ENCODE assay signal across 8 cellular contexts in the genomic region with DNA sequence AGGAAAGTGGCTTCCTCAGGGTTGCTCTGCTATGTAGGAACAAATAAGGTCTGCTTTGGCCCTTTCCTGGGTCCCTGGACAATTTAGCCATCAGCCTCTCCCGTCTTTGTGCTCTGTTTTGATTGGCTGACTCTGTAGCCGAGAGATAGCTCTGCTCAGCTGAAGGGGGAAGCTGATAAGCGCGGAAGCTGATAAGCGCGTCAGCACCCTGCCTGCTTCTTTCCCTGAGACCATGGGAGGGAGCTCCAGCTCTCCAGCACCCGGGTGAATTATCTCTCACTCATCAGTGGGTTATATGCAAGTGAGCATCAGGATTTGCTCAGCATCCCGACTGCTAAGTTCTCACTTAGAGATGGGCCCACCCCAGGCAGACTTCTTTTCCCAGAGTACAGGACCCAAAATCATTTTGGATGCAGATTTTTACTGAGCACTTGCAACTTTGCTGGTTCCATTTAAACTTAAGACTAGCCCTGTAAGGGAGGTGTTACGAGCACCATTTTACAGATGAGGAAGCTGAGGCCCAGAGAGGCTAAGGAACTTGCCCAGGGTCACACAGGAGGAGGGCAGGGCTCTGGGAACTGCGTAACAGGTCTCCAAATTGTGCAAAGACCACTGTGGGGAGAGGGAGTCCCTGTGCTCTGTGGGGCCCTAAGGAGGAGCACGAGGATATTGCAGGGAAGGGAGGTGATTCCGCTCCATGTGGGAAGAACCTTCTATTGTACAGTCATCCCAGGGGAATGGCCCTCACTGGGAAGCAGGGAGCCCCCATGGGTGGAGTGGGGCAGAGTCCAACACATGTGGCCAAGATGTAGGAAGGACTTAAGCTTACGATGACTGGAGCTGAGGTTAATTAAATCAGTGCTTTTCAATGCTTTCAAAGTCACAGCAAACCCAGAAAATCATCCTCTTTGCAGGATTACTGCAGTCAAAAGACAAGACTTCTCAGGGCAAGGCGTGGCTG.
DNase-seq lines count a peak whose midpoint lies in the region; ATAC-seq, FAIRE-seq and TF ChIP-seq lines count a peak whose summit lies in the region.

No MANE protein-coding gene starts in this region.

- no peaks in the 10 kb centered on the region for H3K9me3 ChIP-seq in K562 (replicated peaks; ENCODE audit: control insufficient read depth, insufficient read depth, low read depth, low read length)
- no peaks in the 10 kb centered on the region for H3K9me3 ChIP-seq in kidney (ENCODE audit: control insufficient read depth in 1 of 2, low read length in 2 of 2)

- H3K27ac ChIP-seq in K562 (ENCODE audit: extremely low read depth, low read depth, low read length) (no peak overlapping the region), kidney (ENCODE audit: low read depth in 2 of 2, low read length in 2 of 2) (peak overlapping the region; percentile 36 to 41)

- no peaks in the 10 kb centered on the region for H3K9me1 ChIP-seq in K562 (ENCODE audit: control insufficient read depth, insufficient read depth, low read length)

- POLR2A ChIA-PET in K562 (lab: Yijun Ruan, JAX) = interaction anchor here (0.6 to 0.7 kb wide), 2 partner anchors 9 to 685 kb away, joined by 3 to 4 read pairs; no protein-coding TSS in a partner anchor

- WGBS in K562 (ENCODE audit: insufficient coverage, low coverage, missing lambda C conversion rate) = 10% methylated on average over 14 of the region's 14 CpGs

- ATAC-seq in K562 (peak; percentile 89), GM21723 (IDR thresholded peaks at IDR 0.05; ENCODE audit: unreplicated experiment) (no peak), GM21360 (IDR thresholded peaks at IDR 0.05; ENCODE audit: unreplicated experiment) (no peak)

- TF ChIP-seq EP300 in Ishikawa (IDR thresholded peaks at IDR 0.05; ENCODE audit: borderline replicate concordance) = no peak
- peak; percentile 84 for TF ChIP-seq EP300 in K562 (IDR thresholded peaks at IDR 0.05; ENCODE audit: low read length)

- peaks cover 19 to 43% of the 10 kb centered on the region in 2 experiments for H3K27me3 ChIP-seq in K562 (ENCODE audit: control insufficient read depth in 2 of 2, insufficient read depth in 2 of 2, low read length in 2 of 2)

- H3K27me3 Mint-ChIP-seq in type B pancreatic cell = no peaks in the 10 kb centered on the region

- DNase-seq in AG09319 (ENCODE audit: extremely low read depth, low read depth) (no peak), K562 (ENCODE audit: extremely low read depth in 1 of 4, low spot score in 3 of 4) (peak; percentile 80 to 91 (median 90)), kidney (peak; percentile 84), kidney glomerular epithelial cell (lab: John Stamatoyannopoulos, UW) (no peak), type B pancreatic cell (ENCODE audit: extremely low spot score, unreplicated experiment) (no peak)

- TF ChIP-seq CTCF in AG09319 (IDR thresholded peaks at IDR 0.05; ENCODE audit: low read depth, low read length) (peak; percentile 29), K562 (IDR thresholded peaks at IDR 0.05 in 2 of 3, conservative IDR thresholded peaks at IDR 0.05 in 1 of 3; ENCODE audit: insufficient read depth in 2 of 3, low read depth in 1 of 3, low read length in 3 of 3) (peak; percentile 58 to 70 (median 67)), kidney (IDR thresholded peaks at IDR 0.05; ENCODE audit: borderline replicate concordance, extremely low read depth, insufficient read depth) (no peak), type B pancreatic cell (conservative IDR thresholded peaks at IDR 0.05) (no peak)

- H3K4me1 ChIP-seq in K562 (replicated peaks in 1 of 2; ENCODE audit: control insufficient read depth in 2 of 2, insufficient read depth in 2 of 2, low read length in 2 of 2) = peaks cover 3 to 6% of the 10 kb centered on the region in 2 experiments; a peak in 2 of 5 replicates
- H3K4me1 ChIP-seq in kidney (ENCODE audit: control insufficient read depth in 1 of 2, insufficient read depth in 1 of 2, low read depth in 1 of 2, low read length in 2 of 2) = peaks cover 0 to 11% of the 10 kb centered on the region in 2 donors

- TF ChIP-seq RAD21 in Ishikawa (IDR thresholded peaks at IDR 0.05; ENCODE audit: low read depth) = peak; percentile 20; the same call in 1 of the 2 replicates
- TF ChIP-seq RAD21 in K562 (CRISPR knock-in tag; conservative IDR thresholded peaks at IDR 0.05 in 1 of 2, IDR thresholded peaks at IDR 0.05 in 1 of 2) = peak; percentile 54 to 59

- no peaks in the 10 kb centered on the region for H3K79me2 ChIP-seq in K562 (ENCODE audit: control insufficient read depth, insufficient read depth, low read length)

- H3K27ac Mint-ChIP-seq in type B pancreatic cell = no peak overlapping the region

- CTCF ChIA-PET in K562 (lab: Yijun Ruan, JAX; ENCODE audit: low intra/inter-chr PET ratio) = interaction anchor here (0.6 to 2.4 kb wide), 2 partner anchors 40 to 52 kb away, joined by 3 to 10 read pairs; no protein-coding TSS in a partner anchor

- H3K36me3 Mint-ChIP-seq in type B pancreatic cell = peaks cover 3% of the 10 kb centered on the region

- no peak overlapping the region for H3K4me3 Mint-ChIP-seq in type B pancreatic cell

- H3K9ac ChIP-seq in K562 (ENCODE audit: insufficient read depth in 1 of 2, low read depth in 2 of 2, low read length in 2 of 2) (no peak overlapping the region), kidney (ENCODE audit: low read length in 2 of 2) (no peak overlapping the region)

- in situ Hi-C loops in K562 (cut with MboI) = no loop called here

- intact Hi-C loops in K562 (cut with micrococcal nuclease) = no loop called here
- intact Hi-C loops in kidney (cut with DNase I) = no loop called here

- BruUV-seq in K562 (replicated peaks; lab: Mats Ljungman, UMichigan) = no TSS peak

- H3K4me3 ChIP-seq in K562 (no peak overlapping the region), kidney (ENCODE audit: low read length in 2 of 2) (no peak overlapping the region)

- 0 out of 2 replicates have a peak overlapping the region, but pooled peaks have one; percentile 3 for H3K4me2 ChIP-seq in K562 (ENCODE audit: insufficient read depth, low read length)

- no peak overlapping the region for H2AFZ ChIP-seq in K562 (ENCODE audit: low read depth, low read length)

- H4K20me1 ChIP-seq in K562 (replicated peaks; ENCODE audit: control insufficient read depth, insufficient read depth, low read length) = peaks cover 33% of the 10 kb centered on the region

- peaks cover 26% of the 10 kb centered on the region for H3K4me1 Mint-ChIP-seq in type B pancreatic cell (ENCODE audit: unreplicated experiment)

- FAIRE-seq in K562 (lab: Jason Lieb, UNC) (peak; percentile 96), kidney (lab: Jason Lieb, UNC) (no peak)

- H3K36me3 ChIP-seq in K562 (ENCODE audit: control insufficient read depth, insufficient read depth, low read length) (no peaks in the 10 kb centered on the region), kidney (ENCODE audit: control insufficient read depth in 1 of 2, insufficient read depth in 2 of 2, low read length in 2 of 2) (peaks cover 0 to 3% of the 10 kb centered on the region in 2 donors)

- TF ChIP-seq POLR2A in K562 (conservative IDR thresholded peaks at IDR 0.05) = no peak

- H3K9me3 Mint-ChIP-seq in type B pancreatic cell = no peaks in the 10 kb centered on the region

TF ChIP-seq in Ishikawa, 13 proteins besides CTCF, POLR2A, EP300 and RAD21:
- TF ChIP-seq NFIC (IDR thresholded peaks at IDR 0.05) (no peak), TCF12 (IDR thresholded peaks at IDR 0.05; ENCODE audit: low read depth) (no peak), ZBTB7A (IDR thresholded peaks at IDR 0.05; ENCODE audit: low read depth) (no peak), FOXM1 (IDR thresholded peaks at IDR 0.05; ENCODE audit: borderline replicate concordance, low read depth) (no peak), EGR1 (IDR thresholded peaks at IDR 0.05) (no peak), CEBPB (IDR thresholded peaks at IDR 0.05) (no peak), TAF1 (IDR thresholded peaks at IDR 0.05; ENCODE audit: low read depth) (no peak), CREB1 (IDR thresholded peaks at IDR 0.05; ENCODE audit: low read depth) (no peak), TEAD4 (IDR thresholded peaks at IDR 0.05) (no peak), USF1 (IDR thresholded peaks at IDR 0.05) (no peak)
- TF ChIP-seq, protein P1, sequence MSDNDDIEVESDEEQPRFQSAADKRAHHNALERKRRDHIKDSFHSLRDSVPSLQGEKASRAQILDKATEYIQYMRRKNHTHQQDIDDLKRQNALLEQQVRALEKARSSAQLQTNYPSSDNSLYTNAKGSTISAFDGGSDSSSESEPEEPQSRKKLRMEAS (IDR thresholded peaks at IDR 0.05) = no peak

TF ChIP-seq in K562, 482 proteins besides CTCF, POLR2A, EP300 and RAD21 (continues in another document):
- TF ChIP-seq ZNF77 (CRISPR knock-in tag; IDR thresholded peaks at IDR 0.05) (no peak), TSC22D4 (tag; IDR thresholded peaks at IDR 0.05) (no peak), ZNF143 (CRISPR knock-in tag; IDR thresholded peaks at IDR 0.05) (no peak), ZNF41 (CRISPR knock-in tag; conservative IDR thresholded peaks at IDR 0.05) (no peak), SRF (CRISPR knock-in tag; IDR thresholded peaks at IDR 0.05) (0 out of 4 replicates have a peak, but pooled peaks of 1 of the 2 experiments have one; percentile 37), ZNF655 (CRISPR knock-in tag; IDR thresholded peaks at IDR 0.05) (no peak), ZKSCAN3 (CRISPR knock-in tag; IDR thresholded peaks at IDR 0.05) (no peak), VEZF1 (CRISPR knock-in tag; IDR thresholded peaks at IDR 0.05) (peak; percentile 30; the same call in 1 of the 2 replicates), POLR2AphosphoS5 (IDR thresholded peaks at IDR 0.05; ENCODE audit: control insufficient read depth, insufficient read depth, low read depth, low read length) (peak; percentile 82; the same call in 1 of the 2 replicates)

Comparison
In these comparisons a context has a peak if more than half of its experiments do, and no peak if none do; other contexts are left out.
1. DNase-seq: peak in K562 (4 of 4) and kidney (single experiment); none in AG09319 (single experiment), kidney glomerular epithelial cell (single experiment) and type B pancreatic cell (single experiment).
2. CTCF ChIP-seq: peak in AG09319 (single experiment) and K562 (3 of 3); none in kidney (single experiment) and type B pancreatic cell (single experiment).